In genomic region chr6:29628419-29629281, GRCh38 we compare ENCODE assay signal across 1 cellular context.
TF ChIP-seq lines count a peak whose summit lies in the region.

No MANE protein-coding gene starts in this region.

TF ChIP-seq in HepG2, 621 proteins besides CTCF, POLR2A, EP300 and RAD21 (continued from another document and continues in another):
- TF ChIP-seq MTA1 (CRISPR knock-in tag; IDR thresholded peaks at IDR 0.05; ENCODE audit: borderline replicate concordance): peak; percentile 72; the same call in 1 of the 2 replicates
- TF ChIP-seq ZNF276 (CRISPR knock-in tag; IDR thresholded peaks at IDR 0.05; ENCODE audit: low read depth): 0 out of 2 replicates have a peak, but pooled peaks have one; percentile 42
- TF ChIP-seq KLF13 (CRISPR knock-in tag; IDR thresholded peaks at IDR 0.05): no peak
- no peak for TF ChIP-seq ZNF362 (CRISPR knock-in tag; IDR thresholded peaks at IDR 0.05; ENCODE audit: borderline replicate concordance)
- no peak for TF ChIP-seq ZNF441 (CRISPR knock-in tag; IDR thresholded peaks at IDR 0.05; ENCODE audit: borderline replicate concordance)
- TF ChIP-seq MIER3 (CRISPR knock-in tag; IDR thresholded peaks at IDR 0.05; ENCODE audit: borderline replicate concordance): no peak
- no peak for TF ChIP-seq DNMT3B (CRISPR knock-in tag; conservative IDR thresholded peaks at IDR 0.05)
- 0 out of 2 replicates have a peak, but pooled peaks have one; percentile 30 for TF ChIP-seq ZNF574 (CRISPR knock-in tag; IDR thresholded peaks at IDR 0.05)
- no peak for TF ChIP-seq SNRNP70 (IDR thresholded peaks at IDR 0.05; ENCODE audit: low read depth, low read length)
- TF ChIP-seq ZNF343 (CRISPR knock-in tag; IDR thresholded peaks at IDR 0.05): 0 out of 2 replicates have a peak, but pooled peaks have one; percentile 40
- no peak for TF ChIP-seq PREB (CRISPR knock-in tag; IDR thresholded peaks at IDR 0.05)
- no peak for TF ChIP-seq SMC3 (IDR thresholded peaks at IDR 0.05; ENCODE audit: low read length)
- TF ChIP-seq ZC3H4 (CRISPR knock-in tag; IDR thresholded peaks at IDR 0.05; ENCODE audit: borderline replicate concordance): no peak
- TF ChIP-seq ZNF274 (CRISPR knock-in tag; IDR thresholded peaks at IDR 0.05): peak; percentile 73; the same call in 1 of the 2 replicates
- no peak for TF ChIP-seq DRAP1 (CRISPR knock-in tag; IDR thresholded peaks at IDR 0.05)
- peak; percentile 89 for TF ChIP-seq XRCC5 (optimal IDR thresholded peaks at IDR 0.05; ENCODE audit: low read length)
- TF ChIP-seq RNF219 (CRISPR knock-in tag; IDR thresholded peaks at IDR 0.05): no peak
- TF ChIP-seq ADNP (CRISPR knock-in tag; IDR thresholded peaks at IDR 0.05): no peak
- no peak for TF ChIP-seq RBFOX2 (IDR thresholded peaks at IDR 0.05; ENCODE audit: low read depth, low read length)
- 0 out of 2 replicates have a peak, but pooled peaks have one; percentile 56 for TF ChIP-seq FOXC1 (CRISPR knock-in tag; IDR thresholded peaks at IDR 0.05; ENCODE audit: borderline replicate concordance)
- TF ChIP-seq MXI1 (IDR thresholded peaks at IDR 0.05; ENCODE audit: borderline replicate concordance, low read depth, low read length): no peak
- no peak for TF ChIP-seq HIC2 (CRISPR knock-in tag; IDR thresholded peaks at IDR 0.05; ENCODE audit: low read depth)
- no peak for TF ChIP-seq ZNF256 (CRISPR knock-in tag; conservative IDR thresholded peaks at IDR 0.05)
- no peak for TF ChIP-seq RORA (CRISPR knock-in tag; IDR thresholded peaks at IDR 0.05)
- TF ChIP-seq ETS1 (CRISPR knock-in tag; IDR thresholded peaks at IDR 0.05): no peak
- no peak for TF ChIP-seq ATF7 (IDR thresholded peaks at IDR 0.05)
- TF ChIP-seq ATF7 (CRISPR knock-in tag; IDR thresholded peaks at IDR 0.05): 0 out of 2 replicates have a peak, but pooled peaks have one; percentile 39
- TF ChIP-seq MEIS1 (CRISPR knock-in tag; IDR thresholded peaks at IDR 0.05; ENCODE audit: borderline replicate concordance): peak; percentile 58; the same call in 1 of the 2 replicates
- TF ChIP-seq ZNF678 (CRISPR knock-in tag; IDR thresholded peaks at IDR 0.05): no peak
- no peak for TF ChIP-seq CENPX (CRISPR knock-in tag; IDR thresholded peaks at IDR 0.05)
- no peak for TF ChIP-seq IKZF1 (IDR thresholded peaks at IDR 0.05)
- 0 out of 2 replicates have a peak, but pooled peaks have one; percentile 34 for TF ChIP-seq ARNTL (CRISPR knock-in tag; IDR thresholded peaks at IDR 0.05)
- TF ChIP-seq SMARCC2 (IDR thresholded peaks at IDR 0.05): no peak
- TF ChIP-seq ZNF34 (CRISPR knock-in tag; IDR thresholded peaks at IDR 0.05; ENCODE audit: borderline replicate concordance): peak; percentile 64; the same call in 1 of the 2 replicates
- no peak for TF ChIP-seq ZNF639 (CRISPR knock-in tag; conservative IDR thresholded peaks at IDR 0.05)
- TF ChIP-seq STAG1 (CRISPR knock-in tag; IDR thresholded peaks at IDR 0.05): peak; percentile 62
- TF ChIP-seq STAT6 (CRISPR knock-in tag; IDR thresholded peaks at IDR 0.05; ENCODE audit: borderline replicate concordance): no peak
- TF ChIP-seq ZNF883 (CRISPR knock-in tag; IDR thresholded peaks at IDR 0.05; ENCODE audit: not compliant biosample characterization): peak; percentile 30
- no peak for TF ChIP-seq ZSCAN21 (CRISPR knock-in tag; IDR thresholded peaks at IDR 0.05; ENCODE audit: borderline replicate concordance)
- 0 out of 2 replicates have a peak, but pooled peaks have one; percentile 35 for TF ChIP-seq ZNF547 (CRISPR knock-in tag; IDR thresholded peaks at IDR 0.05)
- TF ChIP-seq ZSCAN29 (CRISPR knock-in tag; conservative IDR thresholded peaks at IDR 0.05): peak; percentile 49; the same call in 1 of the 2 replicates
- no peak for TF ChIP-seq ZFAT (CRISPR knock-in tag; conservative IDR thresholded peaks at IDR 0.05)
- peak; percentile 65; the same call in 1 of the 2 replicates for TF ChIP-seq ZBTB46 (CRISPR knock-in tag; IDR thresholded peaks at IDR 0.05; ENCODE audit: borderline replicate concordance)
- TF ChIP-seq NCOR1 (IDR thresholded peaks at IDR 0.05; ENCODE audit: borderline replicate concordance, low read length): no peak
- TF ChIP-seq KAT8 (CRISPR knock-in tag; IDR thresholded peaks at IDR 0.05): no peak
